ENCODE assay signal across 23 cellular contexts in the genomic region with DNA sequence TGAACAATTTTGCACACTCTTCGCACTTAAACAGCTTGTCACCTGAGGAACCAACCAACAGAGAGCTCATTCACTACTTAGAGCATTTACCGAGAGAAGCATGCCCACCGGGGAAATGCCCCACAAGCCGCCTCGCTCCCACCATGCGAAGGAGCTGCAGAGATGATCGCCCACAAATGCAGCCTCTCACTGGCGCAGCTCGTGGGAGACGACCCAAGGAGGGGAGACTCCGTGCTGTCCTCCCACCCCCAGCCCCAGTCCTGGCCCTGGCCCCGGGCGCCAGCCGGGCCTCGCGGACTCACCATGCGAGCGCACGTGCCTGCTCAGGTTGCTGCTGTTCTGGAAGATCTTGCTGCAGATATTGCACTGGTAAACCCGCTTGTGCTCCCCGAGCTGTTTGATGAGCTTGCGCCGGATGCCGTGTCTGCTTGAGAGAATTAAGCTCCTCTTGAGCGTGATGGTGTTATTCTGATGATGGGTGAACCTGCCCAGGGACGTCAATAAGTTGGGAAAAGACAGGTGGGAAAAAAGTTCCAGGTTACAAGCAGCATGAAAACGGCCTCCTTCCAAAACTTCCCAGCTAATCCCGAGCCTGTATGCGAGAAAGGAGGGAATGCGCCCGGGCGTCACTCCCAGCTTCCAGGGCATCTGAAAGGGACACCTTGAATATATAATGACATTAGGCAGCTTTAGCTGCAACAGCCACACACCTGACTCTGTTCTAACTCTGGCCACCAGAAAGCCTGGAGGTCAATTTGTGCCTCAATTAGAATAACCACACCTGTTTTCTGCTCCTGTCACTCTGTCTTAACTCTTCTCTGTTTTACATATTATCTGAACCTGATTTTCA. TPM values are rescaled to one million over a fixed set of nuclear protein-coding genes. Genes with fewer than 3 reads are reported as not detected.
DNase-seq lines count a peak whose midpoint lies in the region; ATAC-seq and TF ChIP-seq lines count a peak whose summit lies in the region.
"Had no signal": no experiment of that assay in that cellular context is flagged by ENCODE, and none has a peak within 500 bp of the region (broad histone marks: within the 10 kb centered on the region; RNA-seq: fewer than 3 reads in every experiment).

No MANE protein-coding gene starts in this region.

- no peak for ATAC-seq in stimulated activated naive B cell treated with anti-CD40 and anti-IgM and Interleukin-4, amounts not matched to agents 10 μg/mL and 1 μg/mL and 100 μg/mL, for 72 hours (replicated peaks)
- no peak for ATAC-seq in GM21381 (IDR thresholded peaks at IDR 0.05; ENCODE audit: unreplicated experiment)
- ATAC-seq: activated T-cell treated with anti-CD3 and anti-CD28 coated beads, Interleukin-2, amount 50 U/mL, for 4 hours; foreskin keratinocyte; naive thymus-derived CD8-positive, alpha-beta T cell had no signal

- H3K4me3 Mint-ChIP-seq in endodermal cell = no peak overlapping the region
- no peak overlapping the region for H3K4me3 Mint-ChIP-seq in stimulated activated naive B cell treated with anti-CD40 and anti-IgM and Interleukin-4, amounts not matched to agents 10 μg/mL and 1 μg/mL and 100 μg/mL, for 72 hours
- H3K4me3 Mint-ChIP-seq: activated CD4-positive, alpha-beta memory T cell treated with anti-CD3 and anti-CD28 coated beads, Interleukin-2, amount 10 ng/mL, durations not matched to agents 7 days and 5 days; activated T-cell treated with anti-CD3 and anti-CD28 coated beads, Interleukin-2, amount 50 U/mL, for 4 hours; naive thymus-derived CD8-positive, alpha-beta T cell had no signal

- H3K27me3 Mint-ChIP-seq in endodermal cell (ENCODE audit: insufficient read depth) = no peaks in the 10 kb centered on the region
- no peaks in the 10 kb centered on the region for H3K27me3 Mint-ChIP-seq in stimulated activated naive B cell treated with anti-CD40 and anti-IgM and Interleukin-4, amounts not matched to agents 10 μg/mL and 1 μg/mL and 100 μg/mL, for 72 hours
- H3K27me3 Mint-ChIP-seq: activated CD4-positive, alpha-beta memory T cell treated with anti-CD3 and anti-CD28 coated beads, Interleukin-2, amount 10 ng/mL, durations not matched to agents 7 days and 5 days; naive thymus-derived CD8-positive, alpha-beta T cell had no signal

- WGBS in endodermal cell (ENCODE audit: insufficient coverage in 1 of 2, insufficient read length in 1 of 2), 2 experiments = 93 to 94% methylated on average over 30 to 32 of the region's 32 CpGs

- H3K36me3 Mint-ChIP-seq in endodermal cell (ENCODE audit: low read depth) = peaks cover 48% of the 10 kb centered on the region
- H3K36me3 Mint-ChIP-seq in stimulated activated naive B cell treated with anti-CD40 and anti-IgM and Interleukin-4, amounts not matched to agents 10 μg/mL and 1 μg/mL and 100 μg/mL, for 72 hours = peaks cover 32 to 60% of the 10 kb centered on the region in 2 donors

- no peak overlapping the region for H3K27ac ChIP-seq in endodermal cell (ENCODE audit: low read depth, low read length)
- H3K27ac ChIP-seq: dorsolateral prefrontal cortex, foreskin keratinocyte, KMS-11 had no signal

- peak; percentile 44 for DNase-seq in activated effector memory CD4-positive, alpha-beta T cell treated with anti-CD3 and anti-CD28 coated beads, Interleukin-2, amount 50 U/mL, for 16 hours
- DNase-seq in activated effector memory CD4-positive, alpha-beta T cell treated with Interleukin-2 at 50 U/mL for 16 hours = no peak
- peak; percentile 5 for DNase-seq in NT2/D1 (ENCODE audit: low read depth, low spot score)
- no peak for DNase-seq in endodermal cell
- DNase-seq in stimulated activated naive B cell treated with anti-CD40 and anti-IgM and Interleukin-4, amounts not matched to agents 10 μg/mL and 1 μg/mL and 100 μg/mL, for 72 hours = no peak
- DNase-seq in NCI-H1048 (lab: John Stamatoyannopoulos, UW) = no peak
- no peak for DNase-seq in stimulated activated naive CD4-positive, alpha-beta T cell treated with Interleukin-2 at 50 U/mL for 16 hours (lab: John Stamatoyannopoulos, UW)
- DNase-seq: activated CD4-positive, alpha-beta memory T cell treated with anti-CD3 and anti-CD28 coated beads, Interleukin-2, amount 10 ng/mL, durations not matched to agents 7 days and 5 days; activated T-cell treated with anti-CD3 and anti-CD28 coated beads, Interleukin-2, amount 50 U/mL, for 4 hours; DMS 273 treated with DMSO at 0.1 percent for 48 hours; foreskin keratinocyte; GF-D8; hypothalamus; mesendoderm; naive thymus-derived CD8-positive, alpha-beta T cell; NCI-H1105; NCI-H2081 treated with DMSO at 0.1 percent for 48 hours; stimulated activated CD4-positive, alpha-beta T cell treated with anti-CD3 and anti-CD28 coated beads, Interleukin-2, amount 100 ng/mL, for 24 hours; T-helper 1 cell had no signal

- H3K36me3 ChIP-seq in NT2/D1 (ENCODE audit: insufficient read depth, insufficient read length, low read length) (peaks cover 57% of the 10 kb centered on the region), endodermal cell (ENCODE audit: control insufficient read depth, insufficient read depth, low read length) (peaks cover 49% of the 10 kb centered on the region)

- no peak for TF ChIP-seq CTCF in endodermal cell (conservative IDR thresholded peaks at IDR 0.05)

- peak overlapping the region; percentile 55 for H3K27ac Mint-ChIP-seq in endodermal cell
- peak overlapping the region; percentile 73 for H3K27ac Mint-ChIP-seq in stimulated activated naive B cell treated with anti-CD40 and anti-IgM and Interleukin-4, amounts not matched to agents 10 μg/mL and 1 μg/mL and 100 μg/mL, for 72 hours
- H3K27ac Mint-ChIP-seq: activated CD4-positive, alpha-beta memory T cell treated with anti-CD3 and anti-CD28 coated beads, Interleukin-2, amount 10 ng/mL, durations not matched to agents 7 days and 5 days had no signal

- H3K9me3 ChIP-seq in NT2/D1 (ENCODE audit: insufficient read depth, low read length) (peaks cover 8% of the 10 kb centered on the region), endodermal cell (ENCODE audit: control insufficient read depth, low read length) (peaks cover 12% of the 10 kb centered on the region)

- H3K9me3 Mint-ChIP-seq in endodermal cell = peaks cover 12% of the 10 kb centered on the region
- H3K9me3 Mint-ChIP-seq in stimulated activated naive B cell treated with anti-CD40 and anti-IgM and Interleukin-4, amounts not matched to agents 10 μg/mL and 1 μg/mL and 100 μg/mL, for 72 hours = peaks cover 5 to 11% of the 10 kb centered on the region in 2 donors

- H3K4me3 ChIP-seq in NT2/D1 (ENCODE audit: insufficient read length, low read depth) (no peak overlapping the region), endodermal cell (ENCODE audit: low read length) (no peak overlapping the region)
- H3K4me3 ChIP-seq: dorsolateral prefrontal cortex, upper lobe of left lung had no signal

- H3K4me1 ChIP-seq in NT2/D1 (ENCODE audit: insufficient read depth, insufficient read length) (peaks cover 12% of the 10 kb centered on the region), endodermal cell (ENCODE audit: control insufficient read depth, insufficient read depth, low read length) (no peaks in the 10 kb centered on the region)
- H3K4me1 ChIP-seq: foreskin keratinocyte, upper lobe of left lung had no signal

- H3K4me1 Mint-ChIP-seq in endodermal cell = peaks cover 3% of the 10 kb centered on the region
- H3K4me1 Mint-ChIP-seq in stimulated activated naive B cell treated with anti-CD40 and anti-IgM and Interleukin-4, amounts not matched to agents 10 μg/mL and 1 μg/mL and 100 μg/mL, for 72 hours = peaks cover 4 to 17% of the 10 kb centered on the region in 2 donors

- H3K27me3 ChIP-seq in NT2/D1 (ENCODE audit: insufficient read depth, insufficient read length) (no peaks in the 10 kb centered on the region), endodermal cell (ENCODE audit: control insufficient read depth, insufficient read depth, low read length, poor library complexity, severe bottlenecking) (no peaks in the 10 kb centered on the region)
- H3K27me3 ChIP-seq: dorsolateral prefrontal cortex, foreskin keratinocyte, upper lobe of left lung had no signal

- no peak overlapping the region for H3K9ac ChIP-seq in NT2/D1 (ENCODE audit: insufficient read length, low read depth)
- H3K9ac ChIP-seq in endodermal cell (ENCODE audit: extremely low read depth, low read length, poor library complexity, severe bottlenecking) = no peak overlapping the region
- H3K9ac ChIP-seq: KMS-11 had no signal

RNA-seq across cellular contexts. Expression of a gene that starts 42.8 kb away (rescaled TPM):
- 10 to 100 TPM in 1 of 2 donors, 1 to 10 TPM in 1; 8.8 to 10.1 TPM for total RNA-seq in endodermal cell
- 8.4 TPM for polyA plus RNA-seq in endodermal cell (2013, experiment 1 of 2)
- polyA plus RNA-seq in endodermal cell (2013, experiment 2 of 2) = 10.4 TPM

Comparison
In these comparisons a context has a peak if more than half of its experiments do, and no peak if none do; other contexts are left out.
1. DNase-seq: peak in activated effector memory CD4-positive, alpha-beta T cell treated with anti-CD3 and anti-CD28 coated beads, Interleukin-2, amount 50 U/mL, for 16 hours (single experiment) and NT2/D1 (single experiment); none in activated effector memory CD4-positive, alpha-beta T cell treated with Interleukin-2 at 50 U/mL for 16 hours (single experiment), endodermal cell (single experiment), stimulated activated naive B cell treated with anti-CD40 and anti-IgM and Interleukin-4, amounts not matched to agents 10 μg/mL and 1 μg/mL and 100 μg/mL, for 72 hours (single experiment), NCI-H1048 (single experiment) and stimulated activated naive CD4-positive, alpha-beta T cell treated with Interleukin-2 at 50 U/mL for 16 hours (single experiment).